21 cellular contexts compared by ENCODE assay signal in genomic region chr6:19842030-19842429, GRCh38. TPM values are rescaled to one million over a fixed set of nuclear protein-coding genes. Genes with fewer than 3 reads are reported as not detected.
DNase-seq lines count a peak whose midpoint lies in the region; ATAC-seq and TF ChIP-seq lines count a peak whose summit lies in the region.
"Had no signal": no experiment of that assay in that cellular context is flagged by ENCODE, and none has a peak within 500 bp of the region (broad histone marks: within the 10 kb centered on the region; RNA-seq: fewer than 3 reads in every experiment).

No MANE protein-coding gene starts in this region.

- H3K4me3 ChIP-seq in DOHH2 (ENCODE audit: low read length), result peak overlapping the region; percentile 85
- H3K4me3 ChIP-seq in Panc1 (ENCODE audit: low read depth in 2 of 2, low read length in 2 of 2), result no peak overlapping the region
- H3K4me3 ChIP-seq in gastroesophageal sphincter, result no peak overlapping the region
- peak overlapping the region; percentile 2 for H3K4me3 ChIP-seq in smooth muscle cell
- H3K4me3 ChIP-seq in Peyer's patch, result no peak overlapping the region
- H3K4me3 ChIP-seq in HAP-1, result no peak overlapping the region
- H3K4me3 ChIP-seq: MG63 had no signal

- H3K9me2 ChIP-seq in DOHH2 (replicated peaks; ENCODE audit: control insufficient read depth, low read length), result no peaks in the 10 kb centered on the region

- no peak for DNase-seq in Panc1 (ENCODE audit: low read depth, low spot score)
- no peak for DNase-seq in smooth muscle cell (lab: John Stamatoyannopoulos, UW; ENCODE audit: unreplicated experiment)
- no peak for DNase-seq in Peyer's patch
- DNase-seq in effector CD4-positive, alpha-beta T cell, result no peak
- DNase-seq in HAP-1 (ENCODE audit: low spot score in 2 of 2), result no peak
- DNase-seq in NCI-H2107 treated with DMSO at 0.1 percent for 48 hours (lab: John Stamatoyannopoulos, UW; ENCODE audit: unreplicated experiment), result no peak
- DNase-seq: activated CD4-positive, alpha-beta T cell treated with anti-CD3 and anti-CD28 coated beads, Interleukin-2, amount 10 ng/mL, durations not matched to agents 24 days and 14 days; activated naive CD4-positive, alpha-beta T cell treated with Interleukin-2 at 50 U/mL for 16 hours; activated T-cell treated with anti-CD3 and anti-CD28 coated beads, Interleukin-2, amount 50 U/mL, for 4 hours; cortex of kidney; kidney; lower lobe of right lung; MG63; NCI-H146; spleen; stimulated activated CD4-positive, alpha-beta T cell treated with anti-CD3 and anti-CD28 coated beads, Interleukin-4, amount 100 ng/mL, for 1 hour; WERI-Rb-1 had no signal

- H3K4me1 ChIP-seq in DOHH2 (ENCODE audit: control insufficient read depth, low read length) (peaks cover 62% of the 10 kb centered on the region), Panc1 (ENCODE audit: control insufficient read depth, insufficient read depth, low read length) (peaks cover 10% of the 10 kb centered on the region; the same call in 1 of the 2 replicates), gastroesophageal sphincter (peaks cover 0 to 42% (median 0%) of the 10 kb centered on the region in 3 donors), smooth muscle cell (ENCODE audit: low read depth) (peaks cover 55% of the 10 kb centered on the region), Peyer's patch (no peaks in the 10 kb centered on the region), HAP-1 (no peaks in the 10 kb centered on the region)

- WGBS in gastroesophageal sphincter (ENCODE audit: low coverage in 1 of 2), 2 donors, result 29 to 57% methylated on average over 2 of the region's 2 CpGs
- WGBS in smooth muscle cell (ENCODE audit: low lambda C conversion rate), result 64% methylated on average over 2 of the region's 2 CpGs

- no peaks in the 10 kb centered on the region for H3K79me2 ChIP-seq in DOHH2 (ENCODE audit: control insufficient read depth, low read length)
- H3K79me2 ChIP-seq in smooth muscle cell (ENCODE audit: low read depth), result peaks cover 51% of the 10 kb centered on the region

- POLR2A ChIA-PET in Panc1 (lab: Charles Lee), result no interaction called here

- no peak for TF ChIP-seq POLR2A in gastroesophageal sphincter (IDR thresholded peaks at IDR 0.05)
- no peak for TF ChIP-seq POLR2A in Peyer's patch (IDR thresholded peaks at IDR 0.05)

- no peak overlapping the region for H2AFZ ChIP-seq in smooth muscle cell (ENCODE audit: low read depth)

- H3K4me2 ChIP-seq in DOHH2 (ENCODE audit: low read length) (peak overlapping the region; percentile 99), smooth muscle cell (peak overlapping the region; percentile 98)

- ATAC-seq in Panc1 (no peak), gastroesophageal sphincter (no peak)
- ATAC-seq: activated T-cell treated with anti-CD3 and anti-CD28 coated beads, Interleukin-2, amount 50 U/mL, for 4 hours; lower lobe of right lung; stimulated activated memory B cell treated with anti-CD40 and anti-IgM and Interleukin-4, amounts not matched to agents 10 μg/mL and 1 μg/mL and 100 μg/mL, for 72 hours had no signal

- peak overlapping the region; percentile 1 for H3K9ac ChIP-seq in smooth muscle cell (ENCODE audit: low read depth)

- H4K20me1 ChIP-seq in DOHH2 (ENCODE audit: control insufficient read depth, insufficient read depth, low read depth, low read length), result no peaks in the 10 kb centered on the region
- H4K20me1 ChIP-seq in smooth muscle cell (ENCODE audit: low read depth), result peaks cover 52% of the 10 kb centered on the region

- H3K27ac ChIP-seq in DOHH2 (ENCODE audit: low read depth, low read length) (peak overlapping the region; percentile 99), Panc1 (ENCODE audit: low read length) (peak overlapping the region; percentile 17; the same call in 1 of the 2 replicates), gastroesophageal sphincter (peak overlapping the region; percentile 25 to 97 (median 79)), smooth muscle cell (ENCODE audit: low read depth) (peak overlapping the region; percentile 98), Peyer's patch (no peak overlapping the region)
- H3K27ac ChIP-seq: lower lobe of right lung, RWPE1, WERI-Rb-1 had no signal

- intact Hi-C loops in Panc1 (cut with micrococcal nuclease; ENCODE audit: unreplicated experiment), result no loop called here

- no peaks in the 10 kb centered on the region for H3K27me3 ChIP-seq in DOHH2 (ENCODE audit: control insufficient read depth, low read length)
- no peaks in the 10 kb centered on the region for H3K27me3 ChIP-seq in Panc1 (ENCODE audit: control insufficient read depth, insufficient read depth, low read length)
- H3K27me3 ChIP-seq in gastroesophageal sphincter, result peaks cover 10% of the 10 kb centered on the region
- no peaks in the 10 kb centered on the region for H3K27me3 ChIP-seq in smooth muscle cell (ENCODE audit: low read depth)
- H3K27me3 ChIP-seq in Peyer's patch, result no peaks in the 10 kb centered on the region
- H3K27me3 ChIP-seq in HAP-1 (ENCODE audit: low read depth), result peaks cover 17% of the 10 kb centered on the region
- H3K27me3 ChIP-seq: MG63 had no signal

- H3F3A ChIP-seq in DOHH2 (ENCODE audit: control insufficient read depth, insufficient read depth), result peaks cover 17% of the 10 kb centered on the region
- peaks cover 49% of the 10 kb centered on the region for H3F3A ChIP-seq in smooth muscle cell (ENCODE audit: low read depth)

- H3K36me3 ChIP-seq in DOHH2 (ENCODE audit: control insufficient read depth, low read length) (peaks cover 3% of the 10 kb centered on the region; the same call in 1 of the 2 replicates), Panc1 (ENCODE audit: control insufficient read depth, insufficient read depth, low read length) (no peaks in the 10 kb centered on the region), gastroesophageal sphincter (no peaks in the 10 kb centered on the region), smooth muscle cell (ENCODE audit: low read depth) (no peaks in the 10 kb centered on the region), Peyer's patch (no peaks in the 10 kb centered on the region), HAP-1 (replicated peaks) (no peaks in the 10 kb centered on the region)
- H3K36me3 ChIP-seq: lower lobe of right lung, MG63, spleen, WERI-Rb-1 had no signal

- H3K9me3 ChIP-seq in DOHH2 (ENCODE audit: control insufficient read depth, insufficient read depth, low read length) (no peaks in the 10 kb centered on the region), Panc1 (ENCODE audit: control insufficient read depth, insufficient read depth, low read depth, low read length) (no peaks in the 10 kb centered on the region), gastroesophageal sphincter (no peaks in the 10 kb centered on the region), smooth muscle cell (replicated peaks; ENCODE audit: low read depth) (no peaks in the 10 kb centered on the region), Peyer's patch (peaks cover 0 to 4% (median 0%) of the 10 kb centered on the region in 4 donors), HAP-1 (no peaks in the 10 kb centered on the region)
- H3K9me3 ChIP-seq: lower lobe of right lung, MG63 had no signal

- in situ Hi-C loops in Panc1 (cut with HindIII; ENCODE audit: low pct_unique_long_range_greater_than_20kb, low sequenced_read_pairs), result no loop called here
- in situ Hi-C loops in HAP-1 (cut with MboI; ENCODE audit: low sequenced_read_pairs), result no loop called here

- CTCF ChIA-PET in Panc1 (lab: Charles Lee), result no interaction called here

- no peak for TF ChIP-seq EP300 in gastroesophageal sphincter (IDR thresholded peaks at IDR 0.05)

- no TSS peak for BruUV-seq in Panc1 (replicated peaks; lab: Mats Ljungman, UMichigan)

- TF ChIP-seq CTCF in DOHH2 (IDR thresholded peaks at IDR 0.05; ENCODE audit: low read depth, low read length, poor library complexity, severe bottlenecking) (no peak), Panc1 (IDR thresholded peaks at IDR 0.05) (no peak), gastroesophageal sphincter (IDR thresholded peaks at IDR 0.05) (no peak), smooth muscle cell (IDR thresholded peaks at IDR 0.05; ENCODE audit: borderline replicate concordance, insufficient read depth, poor library complexity, severe bottlenecking) (no peak), Peyer's patch (IDR thresholded peaks at IDR 0.05) (no peak)

RNA-seq across cellular contexts. Expression of gene ID4, which starts 4.9 kb away (rescaled TPM):
- 0.10 TPM for total RNA-seq in Panc1 (2021; ENCODE audit: unreplicated experiment)
- polyA plus RNA-seq in Panc1 (2012; ENCODE audit: insufficient read length), result 0.12 TPM
- 100 to 1,000 TPM in 1 of 4 donors, 10 to 100 TPM in 3; 51.3 to 137 (median 63.6) TPM for total RNA-seq in gastroesophageal sphincter
- 123 and 147 TPM in 2 replicates for total RNA-seq in smooth muscle cell
- 181 and 223 TPM in 2 replicates for polyA plus RNA-seq in smooth muscle cell
- 10 to 100 TPM in 1 of 4 donors, 1 to 10 TPM in 3; 2.8 to 12.3 (median 8.4) TPM for total RNA-seq in Peyer's patch
- total RNA-seq: activated CD4-positive, alpha-beta T cell treated with anti-CD3 and anti-CD28 coated beads, Interleukin-2, amount 10 ng/mL, durations not matched to agents 24 days and 14 days had no signal

Comparison
In these comparisons a context has a peak if more than half of its experiments do, and no peak if none do; other contexts are left out.
1. H3K27ac ChIP-seq: peak in DOHH2 (single experiment), Panc1 (single experiment), gastroesophageal sphincter (4 of 4) and smooth muscle cell (single experiment); none in Peyer's patch (0 of 4).
2. H3K4me3 ChIP-seq: peak in DOHH2 (single experiment) and smooth muscle cell (single experiment); none in Panc1 (0 of 2), gastroesophageal sphincter (0 of 2), Peyer's patch (0 of 4) and HAP-1 (single experiment).